In the genomic region with DNA sequence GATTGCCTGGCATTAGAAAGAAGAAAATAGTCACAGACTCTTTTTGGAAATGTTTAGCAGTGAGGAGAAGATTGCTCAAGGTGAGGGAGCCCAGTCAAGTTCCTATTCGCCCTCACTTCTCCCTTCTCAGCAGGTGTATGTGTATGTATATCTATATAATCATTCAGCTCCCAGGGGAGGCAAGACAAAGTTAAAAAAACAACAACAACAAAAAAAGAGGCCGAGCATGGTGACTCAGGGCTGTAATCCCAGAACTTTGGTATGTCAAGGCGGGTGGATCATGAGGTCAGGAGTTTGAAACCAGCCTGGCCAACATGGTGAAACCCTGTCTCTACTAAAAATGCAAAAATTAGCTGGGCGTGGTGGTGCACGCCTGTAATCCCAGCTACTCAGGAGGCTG, we compare ENCODE assay signal across 8 cellular contexts.
DNase-seq lines count a peak whose midpoint lies in the region; FAIRE-seq and TF ChIP-seq lines count a peak whose summit lies in the region.
"Not testable (repeated sequence)": the region's sequence is repeated elsewhere in the genome, so short reads cannot be mapped to it uniquely, and the experiment has no call there.

No MANE protein-coding gene starts in this region.

- WGBS in thyroid gland, 2 donors = 80% methylated on average over 5 of the region's 5 CpGs

- TF ChIP-seq CTCF in HEK293 (tag by site-specific recombination; IDR thresholded peaks at IDR 0.05); bronchial epithelial cell (IDR thresholded peaks at IDR 0.05; ENCODE audit: insufficient read depth, low read length, severe bottlenecking); epithelial cell of esophagus (IDR thresholded peaks at IDR 0.05; ENCODE audit: insufficient read depth, low read depth, low read length, missing control alignments); neural cell (IDR thresholded peaks at IDR 0.05; ENCODE audit: poor library complexity, severe bottlenecking); thyroid gland (IDR thresholded peaks at IDR 0.05): not testable (repeated sequence)

- TF ChIP-seq RAD21 in neural cell (conservative IDR thresholded peaks at IDR 0.05) = not testable (repeated sequence)

- H3K9ac ChIP-seq in BLaER1 treated with 17β-estradiol and CSF1 and Interleukin-3, amounts not matched to agents 10 nM and 100 nM; SK-N-MC (ENCODE audit: insufficient read length); neural cell (ENCODE audit: low read length): not testable (repeated sequence)

- H3F3A ChIP-seq in neural cell (ENCODE audit: insufficient read depth, low read length, poor library complexity, severe bottlenecking) = peaks cover 16% of the 10 kb centered on the region

- not testable (repeated sequence) for H3K9me2 ChIP-seq in neural cell (ENCODE audit: insufficient read depth, low read length)

- CTCF ChIA-PET in HEK293 (lab: Yijun Ruan, JAX) = interaction anchor here (1.2 to 1.7 kb wide), 2 partner anchors 48 to 452 kb away, joined by 4 read pairs; no protein-coding TSS in a partner anchor

- DNase-seq in SK-N-MC (ENCODE audit: low read depth, low spot score); thyroid gland: not testable (repeated sequence)
- DNase-seq in bronchial epithelial cell (ENCODE audit: low read depth) = peak; percentile 25
- DNase-seq in epithelial cell of esophagus (ENCODE audit: low read depth) = peak; percentile 32

- FAIRE-seq in bronchial epithelial cell (lab: Jason Lieb, UNC) = not testable (repeated sequence)

- H2AFZ ChIP-seq in neural cell (ENCODE audit: low read depth, low read length) = not testable (repeated sequence)

- H3K4me1 ChIP-seq in BLaER1 treated with 17β-estradiol and CSF1 and Interleukin-3, amounts not matched to agents 10 nM and 100 nM = peaks cover 0 to 39% (median 26%) of the 10 kb centered on the region in 10 experiments; a peak in 15 of 20 replicates
- H3K4me1 ChIP-seq in HEK293 (ENCODE audit: control insufficient read depth, insufficient read depth, low read length) = not testable (repeated sequence)
- peaks cover 25 to 47% of the 10 kb centered on the region in 2 donors for H3K4me1 ChIP-seq in thyroid gland

- intact Hi-C loops in thyroid gland (cut with DNase I) = not testable (repeated sequence)

- TF ChIP-seq EP300 in neural cell (conservative IDR thresholded peaks at IDR 0.05; ENCODE audit: poor library complexity, severe bottlenecking) = not testable (repeated sequence)

- H4K20me1 ChIP-seq in BLaER1 treated with 17β-estradiol and CSF1 and Interleukin-3, amounts not matched to agents 10 nM and 100 nM; neural cell (ENCODE audit: insufficient read depth): not testable (repeated sequence)

- not testable (repeated sequence) for H3K27ac ChIP-seq in BLaER1 treated with 17β-estradiol and CSF1 and Interleukin-3, amounts not matched to agents 10 nM and 100 nM; HEK293 (ENCODE audit: extremely low read depth, low read depth, low read length); neural cell (ENCODE audit: low read length)
- H3K27ac ChIP-seq in SK-N-MC (peak overlapping the region; percentile 81), thyroid gland (peak overlapping the region; percentile 56 to 74 (median 57))

- peak overlapping the region in 7 of 11 experiments; percentile 25 to 61 (median 45); a peak in 10 of 22 replicates for H3K4me2 ChIP-seq in BLaER1 treated with 17β-estradiol and CSF1 and Interleukin-3, amounts not matched to agents 10 nM and 100 nM
- not testable (repeated sequence) for H3K4me2 ChIP-seq in neural cell (ENCODE audit: low read length)

- not testable (repeated sequence) for H3K27me3 ChIP-seq in BLaER1 treated with 17β-estradiol and CSF1 and Interleukin-3, amounts not matched to agents 10 nM and 100 nM; bronchial epithelial cell (ENCODE audit: control insufficient read depth, insufficient read depth, low read length); neural cell (ENCODE audit: insufficient read depth, low read depth, low read length); thyroid gland

- not testable (repeated sequence) for TF ChIP-seq POLR2A in thyroid gland (IDR thresholded peaks at IDR 0.05)

- H3K9me3 ChIP-seq in BLaER1 treated with 17β-estradiol and CSF1 and Interleukin-3, amounts not matched to agents 10 nM and 100 nM (replicated peaks in 1 of 11); HEK293 (ENCODE audit: control insufficient read depth, insufficient read depth, low read depth, low read length); SK-N-MC (ENCODE audit: low read depth, low read length); iPS-18c (ENCODE audit: control insufficient read depth, insufficient read depth, low read length); neural cell (ENCODE audit: low read length); thyroid gland: not testable (repeated sequence)

- H3K79me2 ChIP-seq in neural cell (replicated peaks; ENCODE audit: insufficient read depth, low read length) = peaks cover 66% of the 10 kb centered on the region

- POLR2A ChIA-PET in HEK293 (lab: Yijun Ruan, JAX) = not testable (repeated sequence)

- H3K36me3 ChIP-seq in BLaER1 treated with 17β-estradiol and CSF1 and Interleukin-3, amounts not matched to agents 10 nM and 100 nM; HEK293 (ENCODE audit: control insufficient read depth in 2 of 2, insufficient read depth in 1 of 2, low read length in 2 of 2); bronchial epithelial cell (ENCODE audit: control insufficient read depth, insufficient read depth, low read length); neural cell (ENCODE audit: insufficient read depth, low read length); thyroid gland: not testable (repeated sequence)
- H3K36me3 ChIP-seq in SK-N-MC (ENCODE audit: insufficient read depth, low read length) = peaks cover 76% of the 10 kb centered on the region

- H3K4me3 ChIP-seq in BLaER1 treated with 17β-estradiol and CSF1 and Interleukin-3, amounts not matched to agents 10 nM and 100 nM; HEK293 (ENCODE audit: low read depth, low read length); bronchial epithelial cell (ENCODE audit: low read depth, low read length); epithelial cell of esophagus (ENCODE audit: low read length); thyroid gland (replicated peaks in 1 of 3): not testable (repeated sequence)
- H3K4me3 ChIP-seq in SK-N-MC (peak overlapping the region; percentile 31), iPS-18c (ENCODE audit: insufficient read depth, low read depth, low read length) (peak overlapping the region; percentile 60; the same call in 1 of the 2 replicates), neural cell (ENCODE audit: low read length) (peak overlapping the region; percentile 54)

TF ChIP-seq in HEK293, 187 proteins besides CTCF, POLR2A, EP300 and RAD21:
- TF ChIP-seq OSR2 (tag by site-specific recombination; IDR thresholded peaks at IDR 0.05) (0 out of 2 replicates have a peak, but pooled peaks have one; percentile 5), ZIC2 (tag by site-specific recombination; IDR thresholded peaks at IDR 0.05) (peak; percentile 19; the same call in 1 of the 2 replicates)
